In the genomic region with DNA sequence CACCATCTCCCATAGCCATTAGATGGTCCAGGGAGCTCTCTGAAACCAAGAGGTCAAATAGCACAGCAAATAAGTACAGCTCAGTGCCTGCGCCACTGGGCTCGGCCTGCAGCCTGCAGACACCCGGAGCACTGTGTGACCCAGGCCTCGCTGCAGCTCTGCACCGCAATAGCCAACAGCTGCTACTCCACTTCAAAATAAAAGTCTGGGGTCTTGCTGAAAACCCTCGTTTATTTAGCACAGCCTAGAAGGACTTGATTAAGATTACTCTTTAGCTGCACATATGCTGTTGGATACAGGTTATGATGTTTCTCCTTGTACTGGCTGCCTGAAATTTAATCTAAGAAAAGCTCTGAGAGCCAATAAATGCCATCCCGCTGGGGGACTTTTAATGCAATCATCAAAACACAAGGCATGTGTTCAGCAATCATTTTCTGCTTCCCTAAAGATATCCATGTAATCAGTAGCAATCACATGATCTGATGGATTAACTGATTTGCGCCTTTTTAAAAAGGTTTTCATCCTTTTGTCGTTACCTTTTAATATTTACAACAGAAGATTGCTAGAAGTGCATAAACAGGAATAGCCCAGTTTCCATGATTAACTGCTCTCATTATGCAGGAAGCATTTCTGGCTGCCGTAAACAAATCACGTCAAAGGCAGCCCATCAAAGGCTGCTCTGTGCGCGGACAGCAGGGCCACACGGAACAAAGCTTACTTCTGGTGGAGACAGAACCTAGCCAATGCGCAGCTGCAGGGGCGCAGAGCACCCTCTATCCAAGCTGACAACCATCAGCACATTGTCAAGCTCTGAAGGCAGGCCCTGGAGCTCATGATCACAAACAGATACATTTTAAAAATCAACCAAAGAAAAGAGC, we compare ENCODE assay signal across 8 cellular contexts. TPM values are rescaled to one million over a fixed set of nuclear protein-coding genes. Genes with fewer than 3 reads are reported as not detected.
DNase-seq lines count a peak whose midpoint lies in the region; ATAC-seq and TF ChIP-seq lines count a peak whose summit lies in the region.

No MANE protein-coding gene starts in this region.

- intact Hi-C loops in thyroid gland (cut with DNase I): no loop called here

- WGBS in thyroid gland, 2 donors: 15 to 21% methylated on average over 16 of the region's 16 CpGs

- H3K27ac ChIP-seq in WERI-Rb-1 (peak overlapping the region; percentile 86), thyroid gland (peak overlapping the region; percentile 17 to 39 (median 28))

- H3K36me3 ChIP-seq in WERI-Rb-1 (no peaks in the 10 kb centered on the region), thyroid gland (no peaks in the 10 kb centered on the region)

- H3K9me3 ChIP-seq in WERI-Rb-1 (ENCODE audit: severe bottlenecking) (no peaks in the 10 kb centered on the region), thyroid gland (no peaks in the 10 kb centered on the region)

- no peak for TF ChIP-seq POLR2A in thyroid gland (IDR thresholded peaks at IDR 0.05)

- DNase-seq in AG08396 (ENCODE audit: low spot score) (peak; percentile 77), NCI-H146 treated with DMSO at 0.1 percent for 48 hours (lab: John Stamatoyannopoulos, UW; ENCODE audit: unreplicated experiment) (peak; percentile 54), WERI-Rb-1 (peak; percentile 81), mesothelial cell of epicardium (ENCODE audit: low spot score in 2 of 2, unreplicated experiment in 2 of 2) (peak; percentile 21 to 53), thyroid gland (peak; percentile 28 to 44)

- ATAC-seq in GM18508 (IDR thresholded peaks at IDR 0.05; ENCODE audit: insufficient read depth, unreplicated experiment) (peak; percentile 69), HG02885 (IDR thresholded peaks at IDR 0.05; ENCODE audit: poor library complexity, unreplicated experiment) (peak; percentile 84), esophagus mucosa (peak; percentile 73)

- H3K9me3 Mint-ChIP-seq in mesothelial cell of epicardium: no peaks in the 10 kb centered on the region

- H3K36me3 Mint-ChIP-seq in mesothelial cell of epicardium: no peaks in the 10 kb centered on the region

- H3K27me3 Mint-ChIP-seq in mesothelial cell of epicardium (ENCODE audit: low read depth): no peaks in the 10 kb centered on the region

- peak overlapping the region; percentile 60 for H3K4me3 ChIP-seq in WERI-Rb-1 (ENCODE audit: low read depth, low read length)
- H3K4me3 ChIP-seq in thyroid gland (replicated peaks in 1 of 3): peak overlapping the region in 2 of 3 donors; percentile 0 to 25

- H3K4me1 Mint-ChIP-seq in mesothelial cell of epicardium: peaks cover 26% of the 10 kb centered on the region

- H3K27ac Mint-ChIP-seq in mesothelial cell of epicardium: peak overlapping the region; percentile 91

- peak overlapping the region; percentile 71 for H3K4me3 Mint-ChIP-seq in mesothelial cell of epicardium

- H3K4me1 ChIP-seq in thyroid gland: peaks cover 0 to 14% of the 10 kb centered on the region in 2 donors

- H3K27me3 ChIP-seq in WERI-Rb-1 (ENCODE audit: insufficient read depth, low read depth, severe bottlenecking) (no peaks in the 10 kb centered on the region), thyroid gland (no peaks in the 10 kb centered on the region)

- no peak for TF ChIP-seq CTCF in WERI-Rb-1 (IDR thresholded peaks at IDR 0.05; ENCODE audit: low read depth, low read length)
- TF ChIP-seq CTCF in mesothelial cell of epicardium (IDR thresholded peaks at IDR 0.05; ENCODE audit: unreplicated experiment): no peak
- no peak for TF ChIP-seq CTCF in thyroid gland (IDR thresholded peaks at IDR 0.05)

RNA-seq across cellular contexts. Expression of gene CLASP2, which starts 58.8 kb away (rescaled TPM):
- total RNA-seq in esophagus mucosa (30.2 TPM), mesothelial cell of epicardium (57.6 to 71.3 TPM (median 64.4 TPM) in 3 replicates), thyroid gland (100 to 1,000 TPM in 2 of 4 donors, 10 to 100 TPM in 2; 64.2 to 115 (median 92.1) TPM)

Comparison
In these comparisons a context has a peak if more than half of its experiments do, and no peak if none do; other contexts are left out.
1. Peak in every context shown above with its lines: DNase-seq, ATAC-seq, H3K4me3 ChIP-seq and H3K27ac ChIP-seq.